2 cellular contexts compared by ENCODE assay signal in genomic region chr20:36606171-36607116, GRCh38.
TF ChIP-seq lines count a peak whose summit lies in the region.

No MANE protein-coding gene starts in this region.

TF ChIP-seq in endothelial cell of umbilical vein, 7 proteins besides CTCF, POLR2A, EP300 and RAD21 (continued from another document):
- TF ChIP-seq MYC (IDR thresholded peaks at IDR 0.05; ENCODE audit: low read depth, low read length), result no peak
- TF ChIP-seq FOS (IDR thresholded peaks at IDR 0.05; ENCODE audit: borderline replicate concordance, insufficient read depth, low read length), result no peak
- no peak for TF ChIP-seq JUN (IDR thresholded peaks at IDR 0.05; ENCODE audit: borderline replicate concordance, insufficient read depth, insufficient read length, low read depth)

TF ChIP-seq in HEK293T, 16 proteins besides CTCF, POLR2A, EP300 and RAD21 (continued from another document):
- TF ChIP-seq SUZ12 (IDR thresholded peaks at IDR 0.05), result no peak
- no peak for TF ChIP-seq SP1 (IDR thresholded peaks at IDR 0.05)
- no peak for TF ChIP-seq ZNF384 (IDR thresholded peaks at IDR 0.05)
- TF ChIP-seq L3MBTL2 (conservative IDR thresholded peaks at IDR 0.05), result no peak
- TF ChIP-seq ARNT (IDR thresholded peaks at IDR 0.05), result no peak
- no peak for TF ChIP-seq NFRKB (IDR thresholded peaks at IDR 0.05)
- TF ChIP-seq PKNOX1 (IDR thresholded peaks at IDR 0.05), result no peak
- TF ChIP-seq LEF1 (IDR thresholded peaks at IDR 0.05; ENCODE audit: borderline replicate concordance), result no peak
- TF ChIP-seq TARDBP (IDR thresholded peaks at IDR 0.05), result no peak
